In genomic region chr17:72287586-72287985, GRCh38 we compare ENCODE assay signal across 17 cellular contexts.
DNase-seq lines count a peak whose midpoint lies in the region; ATAC-seq and TF ChIP-seq lines count a peak whose summit lies in the region.
"Had no signal": no experiment of that assay in that cellular context is flagged by ENCODE, and none has a peak within 500 bp of the region (broad histone marks: within the 10 kb centered on the region; RNA-seq: fewer than 3 reads in every experiment).

No MANE protein-coding gene starts in this region.

- no peak for TF ChIP-seq RAD21 in IMR-90 (IDR thresholded peaks at IDR 0.05; ENCODE audit: low read length)

- ATAC-seq in IMR-90 (ENCODE audit: low read depth) = 0 out of 2 replicates have a peak, but pooled peaks have one; percentile 35
- ATAC-seq in Panc1 = peak; percentile 58; the same call in 1 of the 2 replicates
- ATAC-seq in GM18511 (IDR thresholded peaks at IDR 0.05; ENCODE audit: unreplicated experiment) = no peak

- H3K27ac Mint-ChIP-seq in mesothelial cell of epicardium = no peak overlapping the region
- H3K27ac Mint-ChIP-seq: activated naive CD4-positive, alpha-beta T cell treated with anti-CD3 and anti-CD28 coated beads, Interleukin-2, amount 10 ng/mL, durations not matched to agents 7 days and 5 days; B cell; nephron had no signal

- no peak overlapping the region for H4K5ac ChIP-seq in IMR-90 (ENCODE audit: low read depth, low read length)

- no peaks in the 10 kb centered on the region for H3K27me3 Mint-ChIP-seq in mesothelial cell of epicardium (ENCODE audit: low read depth)
- H3K27me3 Mint-ChIP-seq: activated naive CD4-positive, alpha-beta T cell treated with anti-CD3 and anti-CD28 coated beads, Interleukin-2, amount 10 ng/mL, durations not matched to agents 7 days and 5 days; B cell had no signal

- H4K20me1 ChIP-seq in IMR-90 (ENCODE audit: insufficient read depth, low read length) = no peaks in the 10 kb centered on the region

- no peak overlapping the region for H3K27ac ChIP-seq in IMR-90 (ENCODE audit: insufficient read depth, low read length)
- H3K27ac ChIP-seq in Panc1 (ENCODE audit: low read length) = no peak overlapping the region
- no peak overlapping the region for H3K27ac ChIP-seq in prostate gland
- H3K27ac ChIP-seq: ascending aorta, KMS-11, spleen had no signal

- H4K8ac ChIP-seq in IMR-90 (ENCODE audit: low read depth in 2 of 2, low read length in 2 of 2) = no peak overlapping the region

- no peak overlapping the region for H2BK5ac ChIP-seq in IMR-90 (ENCODE audit: low read depth, low read length, poor library complexity, severe bottlenecking)

- H4K91ac ChIP-seq in IMR-90 (ENCODE audit: insufficient read depth, low read depth, low read length) = no peak overlapping the region

- H3K4ac ChIP-seq in IMR-90 (ENCODE audit: low read depth, low read length) = no peak overlapping the region

- in situ Hi-C loops in IMR-90 (cut with MboI; ENCODE audit: low sequenced_read_pairs) = no loop called here
- in situ Hi-C loops in Panc1 (cut with HindIII; ENCODE audit: low pct_unique_long_range_greater_than_20kb, low sequenced_read_pairs) = no loop called here

- H2AFZ ChIP-seq in IMR-90 (replicated peaks; ENCODE audit: low read length, poor library complexity) = no peak overlapping the region

- no peak overlapping the region for H3K4me3 Mint-ChIP-seq in mesothelial cell of epicardium
- H3K4me3 Mint-ChIP-seq: activated naive CD4-positive, alpha-beta T cell treated with anti-CD3 and anti-CD28 coated beads, Interleukin-2, amount 10 ng/mL, durations not matched to agents 7 days and 5 days; B cell; nephron had no signal

- H3K56ac ChIP-seq in IMR-90 (ENCODE audit: extremely low read depth, insufficient read depth, low read length) = no peak overlapping the region

- H3K79me1 ChIP-seq in IMR-90 (ENCODE audit: low read depth in 1 of 2, low read length in 2 of 2) = no peaks in the 10 kb centered on the region

- 60% methylated on average over 3 of the region's 4 CpGs; no CpG with 5 or more reads in 1 of the 2 experiments for WGBS in IMR-90 (ENCODE audit: extremely low coverage in 2 of 2, insufficient read length in 1 of 2), 2 experiments
- WGBS in prostate gland = 33% methylated on average over 4 of the region's 4 CpGs

- H2AK9ac ChIP-seq in IMR-90 (replicated peaks; ENCODE audit: low read depth, low read length, poor library complexity) = peak overlapping the region; percentile 45

- BruUV-seq in IMR-90 (replicated peaks; lab: Mats Ljungman, UMichigan) (no TSS peak), Panc1 (replicated peaks; lab: Mats Ljungman, UMichigan) (no TSS peak)

- dilution Hi-C loops in IMR-90 (cut with HindIII; ENCODE audit: low sequenced_read_pairs, unreplicated experiment) = no loop called here

- H3K9ac ChIP-seq in IMR-90 (ENCODE audit: low read depth, low read length) = no peak overlapping the region
- H3K9ac ChIP-seq: KMS-11 had no signal

- CTCF ChIA-PET in IMR-90 (lab: Yijun Ruan, JAX) = interaction anchor here (1.3 kb wide), 1 partner anchor 9 kb away, joined by 5 read pairs; no protein-coding TSS in a partner anchor
- CTCF ChIA-PET in Panc1 (lab: Charles Lee) = no interaction called here

- H3K18ac ChIP-seq in IMR-90 (ENCODE audit: low read depth, low read length) = no peak overlapping the region

- no peaks in the 10 kb centered on the region for H3K36me3 ChIP-seq in IMR-90 (ENCODE audit: control insufficient read depth, insufficient read depth, low read length)
- no peaks in the 10 kb centered on the region for H3K36me3 ChIP-seq in Panc1 (ENCODE audit: control insufficient read depth, insufficient read depth, low read length)
- no peaks in the 10 kb centered on the region for H3K36me3 ChIP-seq in prostate gland
- H3K36me3 ChIP-seq: ascending aorta, spleen had no signal

- H3K9me3 ChIP-seq in IMR-90 (ENCODE audit: control insufficient read depth, insufficient read depth, low read length) (no peaks in the 10 kb centered on the region), Panc1 (ENCODE audit: control insufficient read depth, insufficient read depth, low read depth, low read length) (no peaks in the 10 kb centered on the region), prostate gland (no peaks in the 10 kb centered on the region)
- H3K9me3 ChIP-seq: ascending aorta, spleen had no signal

- no peak for DNase-seq in IMR-90
- DNase-seq in NCI-H2081 treated with DMSO at 0.1 percent for 48 hours (lab: John Stamatoyannopoulos, UW) = peak; percentile 44
- DNase-seq in Panc1 (ENCODE audit: low read depth, low spot score) = no peak
- DNase-seq in prostate gland (ENCODE audit: low spot score) = peak; percentile 81
- no peak for DNase-seq in NCI-H526 treated with DMSO at 0.1 percent for 48 hours (lab: John Stamatoyannopoulos, UW)
- DNase-seq in mesothelial cell of epicardium (ENCODE audit: low spot score in 2 of 2, unreplicated experiment in 2 of 2) = no peak
- DNase-seq: activated CD4-positive, alpha-beta T cell treated with anti-CD3 and anti-CD28 coated beads, Interleukin-2, amount 50 U/mL, for 48 hours; activated naive CD4-positive, alpha-beta T cell treated with anti-CD3 and anti-CD28 coated beads, Interleukin-2, amount 10 ng/mL, durations not matched to agents 7 days and 5 days; Calu3; mesenchymal stem cell; NK-92 treated with Interleukin-12 subunit alpha and Interleukin-12 subunit beta, amount 100 ng/mL, for 24 hours; spleen had no signal

- H2BK20ac ChIP-seq in IMR-90 (ENCODE audit: low read depth, low read length) = no peak overlapping the region

- POLR2A ChIA-PET in IMR-90 (lab: Charles Lee; ENCODE audit: unreplicated experiment) = no interaction called here
- POLR2A ChIA-PET in Panc1 (lab: Charles Lee) = no interaction called here

- H3K4me3 ChIP-seq in IMR-90 (ENCODE audit: insufficient read depth, low read depth, low read length) = no peak overlapping the region
- no peak overlapping the region for H3K4me3 ChIP-seq in Panc1 (ENCODE audit: low read depth in 2 of 2, low read length in 2 of 2)
- H3K4me3 ChIP-seq in prostate gland = no peak overlapping the region
- H3K4me3 ChIP-seq: ascending aorta, spleen had no signal

- no peak overlapping the region for H2BK120ac ChIP-seq in IMR-90 (ENCODE audit: low read depth, low read length)

- H3K36me3 Mint-ChIP-seq in mesothelial cell of epicardium = no peaks in the 10 kb centered on the region
- H3K36me3 Mint-ChIP-seq: activated naive CD4-positive, alpha-beta T cell treated with anti-CD3 and anti-CD28 coated beads, Interleukin-2, amount 10 ng/mL, durations not matched to agents 7 days and 5 days had no signal

- intact Hi-C loops in IMR-90 (cut with micrococcal nuclease) = no loop called here
- intact Hi-C loops in Panc1 (cut with micrococcal nuclease; ENCODE audit: unreplicated experiment) = no loop called here
- intact Hi-C loops in prostate gland (cut with DNase I) = no loop called here

- no peak overlapping the region for H2AK5ac ChIP-seq in IMR-90 (ENCODE audit: low read depth, low read length)

- TF ChIP-seq CTCF in IMR-90 (conservative IDR thresholded peaks at IDR 0.05; ENCODE audit: low read depth, low read length) (no peak), Panc1 (IDR thresholded peaks at IDR 0.05) (no peak), prostate gland (IDR thresholded peaks at IDR 0.05) (peak in 2 of 4 experiments; percentile 12 to 25), mesothelial cell of epicardium (IDR thresholded peaks at IDR 0.05; ENCODE audit: unreplicated experiment) (no peak)

- no peaks in the 10 kb centered on the region for H3K9me3 Mint-ChIP-seq in mesothelial cell of epicardium
- H3K9me3 Mint-ChIP-seq: nephron had no signal

- H3K14ac ChIP-seq in IMR-90 (replicated peaks; ENCODE audit: low read depth, low read length) = no peak overlapping the region

- peaks cover 14% of the 10 kb centered on the region for H3K4me1 Mint-ChIP-seq in mesothelial cell of epicardium
- H3K4me1 Mint-ChIP-seq: activated naive CD4-positive, alpha-beta T cell treated with anti-CD3 and anti-CD28 coated beads, Interleukin-2, amount 10 ng/mL, durations not matched to agents 7 days and 5 days; B cell; nephron had no signal

- no peak overlapping the region for H2BK15ac ChIP-seq in IMR-90 (ENCODE audit: low read depth, low read length)

- H3K27me3 ChIP-seq in IMR-90 (ENCODE audit: control insufficient read depth, insufficient read depth, low read length) = peaks cover 6% of the 10 kb centered on the region
- no peaks in the 10 kb centered on the region for H3K27me3 ChIP-seq in Panc1 (ENCODE audit: control insufficient read depth, insufficient read depth, low read length)
- no peaks in the 10 kb centered on the region for H3K27me3 ChIP-seq in prostate gland (replicated peaks; ENCODE audit: insufficient read depth)
- H3K27me3 ChIP-seq: ascending aorta had no signal

- H3K9me1 ChIP-seq in IMR-90 (ENCODE audit: insufficient read depth, low read length) = no peaks in the 10 kb centered on the region

- no peak overlapping the region for H3K4me2 ChIP-seq in IMR-90 (ENCODE audit: low read depth, low read length)
- H3K4me2 ChIP-seq: KMS-11 had no signal

- no peak for TF ChIP-seq POLR2A in IMR-90 (IDR thresholded peaks at IDR 0.05; ENCODE audit: low read depth, low read length)
- no peak for TF ChIP-seq POLR2A in prostate gland (IDR thresholded peaks at IDR 0.05)

- H3K4me1 ChIP-seq in IMR-90 (ENCODE audit: control insufficient read depth, insufficient read depth, low read length) = no peaks in the 10 kb centered on the region
- no peaks in the 10 kb centered on the region for H3K4me1 ChIP-seq in Panc1 (ENCODE audit: control insufficient read depth, insufficient read depth, low read length)
- no peaks in the 10 kb centered on the region for H3K4me1 ChIP-seq in prostate gland (replicated peaks)
- H3K4me1 ChIP-seq: ascending aorta, spleen had no signal

- H3K23ac ChIP-seq in IMR-90 (ENCODE audit: low read depth, low read length) = no peak overlapping the region

TF ChIP-seq in IMR-90, 13 proteins besides CTCF, POLR2A, EP300 and RAD21 (continues in another document):
- TF ChIP-seq NFE2L2 (IDR thresholded peaks at IDR 0.05; ENCODE audit: low read depth, low read length) = no peak
- no peak for TF ChIP-seq CHD1 (IDR thresholded peaks at IDR 0.05; ENCODE audit: low read depth, low read length)
- no peak for TF ChIP-seq CEBPB (IDR thresholded peaks at IDR 0.05; ENCODE audit: low read depth, low read length)
- TF ChIP-seq MAZ (IDR thresholded peaks at IDR 0.05; ENCODE audit: borderline replicate concordance, low read depth, low read length) = no peak
- no peak for TF ChIP-seq MAFK (IDR thresholded peaks at IDR 0.05; ENCODE audit: low read depth, low read length)
- TF ChIP-seq, protein P1, sequence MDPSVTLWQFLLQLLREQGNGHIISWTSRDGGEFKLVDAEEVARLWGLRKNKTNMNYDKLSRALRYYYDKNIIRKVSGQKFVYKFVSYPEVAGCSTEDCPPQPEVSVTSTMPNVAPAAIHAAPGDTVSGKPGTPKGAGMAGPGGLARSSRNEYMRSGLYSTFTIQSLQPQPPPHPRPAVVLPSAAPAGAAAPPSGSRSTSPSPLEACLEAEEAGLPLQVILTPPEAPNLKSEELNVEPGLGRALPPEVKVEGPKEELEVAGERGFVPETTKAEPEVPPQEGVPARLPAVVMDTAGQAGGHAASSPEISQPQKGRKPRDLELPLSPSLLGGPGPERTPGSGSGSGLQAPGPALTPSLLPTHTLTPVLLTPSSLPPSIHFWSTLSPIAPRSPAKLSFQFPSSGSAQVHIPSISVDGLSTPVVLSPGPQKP (IDR thresholded peaks at IDR 0.05; ENCODE audit: borderline replicate concordance, low read depth, low read length) = no peak
- TF ChIP-seq SMC3 (IDR thresholded peaks at IDR 0.05; ENCODE audit: low read depth, low read length) = no peak

Comparison
In these comparisons a context has a peak if more than half of its experiments do, and no peak if none do; other contexts are left out.
1. DNase-seq: peak in NCI-H2081 treated with DMSO at 0.1 percent for 48 hours (single experiment) and prostate gland (single experiment); none in IMR-90 (single experiment), Panc1 (single experiment), NCI-H526 treated with DMSO at 0.1 percent for 48 hours (single experiment) and mesothelial cell of epicardium (0 of 2).